10 cellular contexts compared by ENCODE assay signal in genomic region chr4:61678297-61678696, GRCh38.
"Had no signal": no experiment of that assay in that cellular context is flagged by ENCODE, and none has a peak within 500 bp of the region (broad histone marks: within the 10 kb centered on the region; RNA-seq: fewer than 3 reads in every experiment).

No MANE protein-coding gene starts in this region.

- H3K36me3 ChIP-seq: HAP-1 had no signal

- H3K9me3 ChIP-seq: HAP-1 had no signal

- FAIRE-seq: H1, H54 had no signal

- H3K4me3 Mint-ChIP-seq: GM23338, H9, HFFc6 had no signal

- DNase-seq: GM23248, GOT3, H7, H9, HCEC 1CT, HFFc6 had no signal

- H3K9ac ChIP-seq: GM23248 had no signal

- H3K4me3 ChIP-seq: GM23248, GM23338, HAP-1 had no signal

- H3K9me3 Mint-ChIP-seq: GM23338, H9 had no signal

- H3K27ac Mint-ChIP-seq: GM23338, H9, HFFc6 had no signal

- H3K27ac ChIP-seq: GM23248 had no signal
